ENCODE assay signal across 31 cellular contexts in the genomic region with DNA sequence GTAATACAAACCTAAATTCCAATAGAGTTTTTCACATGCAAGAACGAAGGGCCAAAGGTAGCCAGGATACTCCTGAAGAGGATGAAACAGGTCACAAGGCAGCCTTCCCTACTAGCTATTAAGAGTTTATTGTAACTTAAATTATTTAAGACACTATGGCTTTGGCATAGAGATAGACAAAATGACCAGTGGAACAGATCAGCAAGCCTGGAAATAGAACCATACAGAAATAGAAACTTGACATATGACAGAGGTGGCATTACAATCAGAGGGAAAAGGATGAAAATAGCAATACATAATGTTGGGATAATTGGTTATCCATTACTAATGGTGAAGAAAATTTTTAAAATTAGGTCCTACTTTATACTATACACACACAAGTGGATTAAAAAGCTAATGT. TPM values are rescaled to one million over a fixed set of nuclear protein-coding genes. Genes with fewer than 3 reads are reported as not detected.
"Had no signal": no experiment of that assay in that cellular context is flagged by ENCODE, and none has a peak within 500 bp of the region (broad histone marks: within the 10 kb centered on the region; RNA-seq: fewer than 3 reads in every experiment).

No MANE protein-coding gene starts in this region.

- H3K9me3 Mint-ChIP-seq: activated B cell treated with CpG ODN at 0.5 μM for 24 hours; activated CD4-positive, alpha-beta memory T cell treated with anti-CD3 and anti-CD28 coated beads, Interleukin-2, amount 10 ng/mL, durations not matched to agents 7 days and 5 days; activated naive CD4-positive, alpha-beta T cell treated with anti-CD3 and anti-CD28 coated beads, Interleukin-2, amount 10 ng/mL, durations not matched to agents 7 days and 5 days; activated naive CD4-positive, alpha-beta T cell treated with anti-CD3 and anti-CD28 coated beads, Interleukin-2, amount 50 U/mL, for 72 hours; activated T-helper 1 cell treated with anti-CD3 and anti-CD28 coated beads, Interleukin-12 subunit alpha, Interleukin-12 subunit beta, Interleukin-2, Interleukin-4 antibody, amounts not matched to agents 30 ng/mL and 10 ng/mL and 1 ng/mL, durations not matched to agents 14 hours and 24 hours and 36 hours; T-helper 2 cell treated with Interferon-gamma antibody and Interleukin-4, amounts not matched to agents 5 μg/mL and 100 μg/mL, for 36 hours had no signal

- DNase-seq: activated B cell treated with CpG ODN at 0.5 μM for 24 hours; activated CD4-positive, alpha-beta memory T cell treated with anti-CD3 and anti-CD28 coated beads, Interleukin-2, amount 10 ng/mL, durations not matched to agents 7 days and 5 days; activated CD4-positive, alpha-beta T cell treated with anti-CD3 and anti-CD28 coated beads for 48 hours; activated CD4-positive, alpha-beta T cell treated with anti-CD3 and anti-CD28 coated beads, Interleukin-2, amount 50 U/mL, for 4 hours; activated CD8-positive, alpha-beta memory T cell treated with anti-CD3 and anti-CD28 coated beads, Interleukin-2, amount 10 ng/mL, durations not matched to agents 7 days and 5 days; activated CD8-positive, alpha-beta memory T cell treated with anti-CD3 and anti-CD28 coated beads, Interleukin-2, amount 50 U/mL, for 4 hours; activated gamma-delta T cell; activated naive CD4-positive, alpha-beta T cell; activated naive CD4-positive, alpha-beta T cell treated with anti-CD3 and anti-CD28 coated beads, Interleukin-2, amount 10 ng/mL, durations not matched to agents 7 days and 5 days; activated T-cell treated with anti-CD3 and anti-CD28 coated beads, Interleukin-2, amount 50 U/mL, for 1 hour; activated T-cell treated with anti-CD3 and anti-CD28 coated beads, Interleukin-2, amount 50 U/mL, for 48 hours; adrenal gland; amygdala; aorta; body of pancreas; central memory CD4-positive, alpha-beta T cell; cerebellar nuclear complex; colonic mucosa; effector CD8-positive, alpha-beta T cell; esophagus squamous epithelium; foreskin melanocyte; T-helper 1 cell; T-helper 17 cell; T1000; WERI-Rb-1 had no signal

- ATAC-seq: activated CD4-positive, CD25-positive, alpha-beta regulatory T cell treated with anti-CD3 and anti-CD28 coated beads, Interleukin-2, amount 50 U/mL, for 24 hours; activated CD8-positive, alpha-beta memory T cell treated with anti-CD3 and anti-CD28 coated beads, Interleukin-2, amount 10 ng/mL, durations not matched to agents 7 days and 5 days; activated naive CD4-positive, alpha-beta T cell treated with anti-CD3 and anti-CD28 coated beads, Interleukin-2, amount 50 U/mL, for 72 hours; body of pancreas; gastroesophageal sphincter; T-helper 17 cell had no signal

- H3K27me3 Mint-ChIP-seq: activated B cell treated with CpG ODN at 0.5 μM for 24 hours; activated CD4-positive, alpha-beta memory T cell treated with anti-CD3 and anti-CD28 coated beads, Interleukin-2, amount 10 ng/mL, durations not matched to agents 7 days and 5 days; activated CD8-positive, alpha-beta memory T cell treated with anti-CD3 and anti-CD28 coated beads, Interleukin-2, amount 10 ng/mL, durations not matched to agents 7 days and 5 days; activated naive CD4-positive, alpha-beta T cell treated with anti-CD3 and anti-CD28 coated beads, Interleukin-2, amount 10 ng/mL, durations not matched to agents 7 days and 5 days; T-helper 17 cell had no signal

- H3K4me3 Mint-ChIP-seq: activated B cell treated with CpG ODN at 0.5 μM for 24 hours; activated CD4-positive, alpha-beta memory T cell treated with anti-CD3 and anti-CD28 coated beads, Interleukin-2, amount 10 ng/mL, durations not matched to agents 7 days and 5 days; activated CD8-positive, alpha-beta memory T cell treated with anti-CD3 and anti-CD28 coated beads, Interleukin-2, amount 10 ng/mL, durations not matched to agents 7 days and 5 days; activated naive CD4-positive, alpha-beta T cell treated with anti-CD3 and anti-CD28 coated beads, Interleukin-2, amount 10 ng/mL, durations not matched to agents 7 days and 5 days; activated T-helper 1 cell treated with anti-CD3 and anti-CD28 coated beads, Interleukin-12 subunit alpha, Interleukin-12 subunit beta, Interleukin-2, Interleukin-4 antibody, amounts not matched to agents 30 ng/mL and 10 ng/mL and 1 ng/mL, durations not matched to agents 14 hours and 24 hours and 36 hours; T-helper 17 cell; T-helper 2 cell treated with Interferon-gamma antibody and Interleukin-4, amounts not matched to agents 5 μg/mL and 100 μg/mL, for 36 hours had no signal

- H3K27ac Mint-ChIP-seq: activated B cell treated with CpG ODN at 0.5 μM for 24 hours; activated CD4-positive, alpha-beta memory T cell treated with anti-CD3 and anti-CD28 coated beads, Interleukin-2, amount 10 ng/mL, durations not matched to agents 7 days and 5 days; activated naive CD4-positive, alpha-beta T cell treated with anti-CD3 and anti-CD28 coated beads, Interleukin-2, amount 10 ng/mL, durations not matched to agents 7 days and 5 days; activated naive CD4-positive, alpha-beta T cell treated with anti-CD3 and anti-CD28 coated beads, Interleukin-2, amount 50 U/mL, for 72 hours; activated T-helper 1 cell treated with anti-CD3 and anti-CD28 coated beads, Interleukin-12 subunit alpha, Interleukin-12 subunit beta, Interleukin-2, Interleukin-4 antibody, amounts not matched to agents 30 ng/mL and 10 ng/mL and 1 ng/mL, durations not matched to agents 14 hours and 24 hours and 36 hours; T-helper 17 cell had no signal

RNA-seq across cellular contexts. Expression of a gene that starts 16.5 kb away (rescaled TPM):
- total RNA-seq: dermis microvascular lymphatic vessel endothelial cell had no signal
